8 cellular contexts compared by ENCODE assay signal in genomic region chr5:66745297-66745696, GRCh38.
"Had no signal": no experiment of that assay in that cellular context is flagged by ENCODE, and none has a peak within 500 bp of the region (broad histone marks: within the 10 kb centered on the region; RNA-seq: fewer than 3 reads in every experiment).

No MANE protein-coding gene starts in this region.

- H3K4me2 ChIP-seq: KMS-11 had no signal

- DNase-seq: IMR-90, KBM-7, KG1 had no signal

- H3K27ac ChIP-seq: HL-60, KMS-11 had no signal

- H3K9ac ChIP-seq: KMS-11 had no signal

- H3K27me3 Mint-ChIP-seq: IgD-negative memory B cell had no signal

- ATAC-seq: HepG2 had no signal

- H3K4me3 Mint-ChIP-seq: IgD-negative memory B cell had no signal

- FAIRE-seq: HepG2, HTR-8/SVneo had no signal

- H3K27ac Mint-ChIP-seq: IgD-negative memory B cell had no signal
